In the genomic region with DNA sequence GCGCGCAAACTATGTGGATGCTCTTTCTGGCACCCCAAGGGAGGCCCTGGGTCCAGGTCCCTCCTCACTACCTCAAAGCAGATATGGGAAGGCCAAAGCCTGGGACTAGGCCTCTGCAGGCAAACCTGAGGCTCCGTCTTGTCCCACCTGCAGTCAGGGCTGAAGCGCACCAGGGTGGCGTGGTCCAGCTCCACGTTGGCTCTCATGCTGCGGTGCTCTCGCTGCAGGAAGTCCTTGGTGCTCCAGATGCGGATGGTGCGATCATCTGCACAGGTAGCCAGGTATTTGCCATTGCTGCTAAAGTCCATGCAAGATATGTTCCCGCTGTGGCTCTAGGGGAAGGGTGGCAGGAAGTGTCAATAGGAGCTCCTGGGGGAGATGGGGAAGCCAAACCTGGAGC, we compare ENCODE assay signal across 21 cellular contexts. TPM values are rescaled to one million over a fixed set of nuclear protein-coding genes. Genes with fewer than 3 reads are reported as not detected.
"Had no signal": no experiment of that assay in that cellular context is flagged by ENCODE, and none has a peak within 500 bp of the region (broad histone marks: within the 10 kb centered on the region; RNA-seq: fewer than 3 reads in every experiment).

No MANE protein-coding gene starts in this region.

- ATAC-seq: effector memory CD8-positive, alpha-beta T cell; foreskin keratinocyte; left cardiac atrium; left ventricle myocardium superior; naive thymus-derived CD4-positive, alpha-beta T cell; right cardiac atrium; stimulated activated memory B cell treated with anti-CD40 and anti-IgM and Interleukin-4, amounts not matched to agents 10 μg/mL and 1 μg/mL and 100 μg/mL, for 72 hours had no signal

- H3K4me2 ChIP-seq: hepatocyte had no signal

- H3K4me1 ChIP-seq: foreskin keratinocyte had no signal

- H2AFZ ChIP-seq: hepatocyte had no signal

- H3K4me3 ChIP-seq: hepatocyte, thoracic aorta, transverse colon had no signal

- H3K27me3 Mint-ChIP-seq: dendritic cell treated with granulocyte-macrophage colony-stimulating factor and Interleukin-4, amounts not matched to agents 40 ng/mL and 50 ng/mL, for 4 days; effector memory CD8-positive, alpha-beta T cell; naive thymus-derived CD4-positive, alpha-beta T cell; stimulated activated memory B cell treated with anti-CD40 and anti-IgM and Interleukin-4, amounts not matched to agents 10 μg/mL and 1 μg/mL and 100 μg/mL, for 72 hours; stimulated activated naive CD8-positive, alpha-beta T cell treated with anti-CD3 and anti-CD28 coated beads, Interleukin-15, Interleukin-2, amounts not matched to agents 100 ng/mL and 50 ng/mL, for 24 hours had no signal

- DNase-seq: effector memory CD8-positive, alpha-beta T cell; erythroblast; foreskin keratinocyte; kidney; left cardiac atrium; left ventricle myocardium superior; naive thymus-derived CD4-positive, alpha-beta T cell; nephron progenitor cell; right cardiac atrium; small intestine; stimulated activated CD4-positive, alpha-beta T cell treated with anti-CD3 and anti-CD28 coated beads, Interleukin-4, amount 100 ng/mL, for 1 hour; stimulated activated CD8-positive, alpha-beta memory T cell treated with anti-CD3 and anti-CD28 coated beads, Interleukin-4, amount 100 ng/mL, for 48 hours; transverse colon had no signal

- FAIRE-seq: colon, endothelial cell of umbilical vein, kidney, small intestine had no signal

- H3K27ac Mint-ChIP-seq: dendritic cell treated with granulocyte-macrophage colony-stimulating factor and Interleukin-4, amounts not matched to agents 40 ng/mL and 50 ng/mL, for 4 days; stimulated activated memory B cell treated with anti-CD40 and anti-IgM and Interleukin-4, amounts not matched to agents 10 μg/mL and 1 μg/mL and 100 μg/mL, for 72 hours; stimulated activated naive CD8-positive, alpha-beta T cell treated with anti-CD3 and anti-CD28 coated beads, Interleukin-15, Interleukin-2, amounts not matched to agents 100 ng/mL and 50 ng/mL, for 24 hours had no signal

- H3K4me3 Mint-ChIP-seq: dendritic cell treated with granulocyte-macrophage colony-stimulating factor and Interleukin-4, amounts not matched to agents 40 ng/mL and 50 ng/mL, for 4 days; effector memory CD8-positive, alpha-beta T cell; nephron progenitor cell; stimulated activated memory B cell treated with anti-CD40 and anti-IgM and Interleukin-4, amounts not matched to agents 10 μg/mL and 1 μg/mL and 100 μg/mL, for 72 hours; stimulated activated naive CD8-positive, alpha-beta T cell treated with anti-CD3 and anti-CD28 coated beads, Interleukin-15, Interleukin-2, amounts not matched to agents 100 ng/mL and 50 ng/mL, for 24 hours had no signal

- H3K27ac ChIP-seq: foreskin keratinocyte, hepatocyte, thoracic aorta, transverse colon had no signal

- H3K27me3 ChIP-seq: foreskin keratinocyte, hepatocyte, transverse colon had no signal

- H3K9me3 ChIP-seq: thoracic aorta, transverse colon had no signal

- H3K9me3 Mint-ChIP-seq: dendritic cell treated with granulocyte-macrophage colony-stimulating factor and Interleukin-4, amounts not matched to agents 40 ng/mL and 50 ng/mL, for 4 days; effector memory CD8-positive, alpha-beta T cell; naive thymus-derived CD4-positive, alpha-beta T cell; nephron progenitor cell; stimulated activated memory B cell treated with anti-CD40 and anti-IgM and Interleukin-4, amounts not matched to agents 10 μg/mL and 1 μg/mL and 100 μg/mL, for 72 hours; stimulated activated naive CD8-positive, alpha-beta T cell treated with anti-CD3 and anti-CD28 coated beads, Interleukin-15, Interleukin-2, amounts not matched to agents 100 ng/mL and 50 ng/mL, for 24 hours had no signal

RNA-seq across cellular contexts. Expression of a gene that starts 50.5 kb away (rescaled TPM):
- total RNA-seq: endothelial cell of umbilical vein; lung microvascular endothelial cell; naive thymus-derived CD4-positive, alpha-beta T cell had no signal
- polyA plus RNA-seq: endothelial cell of umbilical vein; naive thymus-derived CD4-positive, alpha-beta T cell had no signal
